9 cellular contexts compared by ENCODE assay signal in genomic region chr10:100067466-100067865, GRCh38. TPM values are rescaled to one million over a fixed set of nuclear protein-coding genes. Genes with fewer than 3 reads are reported as not detected.
"Had no signal": no experiment of that assay in that cellular context is flagged by ENCODE, and none has a peak within 500 bp of the region (broad histone marks: within the 10 kb centered on the region; RNA-seq: fewer than 3 reads in every experiment).

No MANE protein-coding gene starts in this region.

- H3K27ac Mint-ChIP-seq: IgD-negative memory B cell had no signal

- ATAC-seq: HepG2, K562 had no signal

- H3K4me1 Mint-ChIP-seq: IgD-negative memory B cell had no signal

- H3K36me3 Mint-ChIP-seq: IgD-negative memory B cell had no signal

- H3K27ac ChIP-seq: HL-60 had no signal

- DNase-seq: IMR-90, KBM-7, KG1 had no signal

- H3K4me3 Mint-ChIP-seq: IgD-negative memory B cell had no signal

- H3K4me3 ChIP-seq: K562 had no signal

RNA-seq across cellular contexts. Expression of gene CPN1, which starts 14.2 kb away (rescaled TPM):
- total RNA-seq: HT-29, HT1080, IMR-90, K562 had no signal
- polyA plus RNA-seq: IgD-negative memory B cell, IMR-90 had no signal
